ENCODE assay signal across 8 cellular contexts in the genomic region with DNA sequence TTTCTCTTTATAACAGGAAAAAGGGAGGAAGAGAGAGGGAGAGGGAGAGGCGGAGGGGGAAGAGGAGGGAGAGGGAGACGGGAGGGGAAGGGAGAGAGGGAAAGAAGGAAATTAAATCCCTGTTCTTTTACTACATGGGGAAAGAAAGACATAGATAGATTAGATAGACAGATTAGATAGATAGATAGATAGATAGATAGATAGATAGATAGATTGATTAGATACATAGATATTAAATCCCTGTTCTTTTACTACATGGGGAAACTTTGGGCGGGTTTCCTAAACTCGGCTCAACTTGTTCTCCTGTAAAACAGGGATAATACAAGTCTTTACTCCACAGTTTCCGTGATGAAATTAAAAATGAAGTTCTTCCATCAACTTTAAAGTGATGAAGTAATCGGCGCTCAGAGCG. TPM values are rescaled to one million over a fixed set of nuclear protein-coding genes. Genes with fewer than 3 reads are reported as not detected.
DNase-seq lines count a peak whose midpoint lies in the region; ATAC-seq and TF ChIP-seq lines count a peak whose summit lies in the region.

No MANE protein-coding gene starts in this region.

- H3K27ac ChIP-seq in Panc1 (ENCODE audit: low read length) (peak overlapping the region; percentile 62), esophagus muscularis mucosa (replicated peaks in 1 of 4) (peak overlapping the region; percentile 52 to 84 (median 76)), ovary (no peak overlapping the region)

- DNase-seq in Caki2 (ENCODE audit: low read depth) (peak; percentile 10), Panc1 (ENCODE audit: low read depth, low spot score) (no peak), esophagus muscularis mucosa (ENCODE audit: extremely low spot score) (no peak), ovary (no peak), head of caudate nucleus (no peak), midbrain (lab: John Stamatoyannopoulos, UW) (no peak), NCI-H510A treated with DMSO at 0.1 percent for 48 hours (lab: John Stamatoyannopoulos, UW) (no peak)

- H3K4me1 ChIP-seq in Panc1 (ENCODE audit: control insufficient read depth, insufficient read depth, low read length) (no peaks in the 10 kb centered on the region; the same call in 1 of the 2 replicates), esophagus muscularis mucosa (peaks cover 11 to 34% (median 22%) of the 10 kb centered on the region in 4 donors), ovary (ENCODE audit: insufficient read depth) (peaks cover 2% of the 10 kb centered on the region)

- POLR2A ChIA-PET in Panc1 (lab: Charles Lee), result interaction anchor here (0.7 to 0.8 kb wide), 2 partner anchors 30 to 39 kb away, joined by 3 read pairs; no protein-coding TSS in a partner anchor

- H3K27me3 ChIP-seq in Panc1 (ENCODE audit: control insufficient read depth, insufficient read depth, low read length) (no peaks in the 10 kb centered on the region), esophagus muscularis mucosa (no peaks in the 10 kb centered on the region), ovary (no peaks in the 10 kb centered on the region)

- H3K9me3 ChIP-seq in Panc1 (ENCODE audit: control insufficient read depth, insufficient read depth, low read depth, low read length), result no peaks in the 10 kb centered on the region
- H3K9me3 ChIP-seq in esophagus muscularis mucosa, result no peaks in the 10 kb centered on the region
- H3K9me3 ChIP-seq in ovary, result no peaks in the 10 kb centered on the region

- TF ChIP-seq POLR2A in esophagus muscularis mucosa (IDR thresholded peaks at IDR 0.05; ENCODE audit: low read depth) (no peak), ovary (IDR thresholded peaks at IDR 0.05) (no peak)

- in situ Hi-C loops in Caki2 (cut with HindIII; ENCODE audit: low pct_unique_long_range_greater_than_20kb, low sequenced_read_pairs), result no loop called here
- in situ Hi-C loops in Panc1 (cut with HindIII; ENCODE audit: low pct_unique_long_range_greater_than_20kb, low sequenced_read_pairs), result no loop called here

- no TSS peak for BruUV-seq in Panc1 (replicated peaks; lab: Mats Ljungman, UMichigan)

- H3K4me3 ChIP-seq in Panc1 (ENCODE audit: low read depth in 2 of 2, low read length in 2 of 2) (peak overlapping the region; percentile 80 to 84), esophagus muscularis mucosa (peak overlapping the region; percentile 72 to 97 (median 86)), ovary (peak overlapping the region; percentile 99)

- no peak for ATAC-seq in Panc1
- no peak for ATAC-seq in GM18867 (IDR thresholded peaks at IDR 0.05; ENCODE audit: unreplicated experiment)

- 8% methylated on average over 8 of the region's 8 CpGs for WGBS in esophagus muscularis mucosa
- WGBS in ovary, 3 donors, result 7 to 10% (median 9%) methylated on average over 8 of the region's 8 CpGs

- TF ChIP-seq CTCF in Panc1 (IDR thresholded peaks at IDR 0.05) (no peak), esophagus muscularis mucosa (IDR thresholded peaks at IDR 0.05) (no peak), ovary (IDR thresholded peaks at IDR 0.05) (no peak)

- CTCF ChIA-PET in Panc1 (lab: Charles Lee), result interaction anchor here (1.4 kb wide), 1 partner anchor 26 kb away, joined by 4 read pairs; no protein-coding TSS in a partner anchor

- no peak for TF ChIP-seq EP300 in esophagus muscularis mucosa (IDR thresholded peaks at IDR 0.05)
- TF ChIP-seq EP300 in ovary (IDR thresholded peaks at IDR 0.05), result no peak

- intact Hi-C loops in Panc1 (cut with micrococcal nuclease; ENCODE audit: unreplicated experiment), result no loop called here
- intact Hi-C loops in esophagus muscularis mucosa (cut with DNase I), result no loop called here
- intact Hi-C loops in ovary (cut with DNase I), result no loop called here
- intact Hi-C loops in head of caudate nucleus (cut with DNase I), result no loop called here

- peaks cover 26% of the 10 kb centered on the region for H3K36me3 ChIP-seq in Panc1 (ENCODE audit: control insufficient read depth, insufficient read depth, low read length)
- peaks cover 2 to 35% (median 28%) of the 10 kb centered on the region in 4 donors for H3K36me3 ChIP-seq in esophagus muscularis mucosa
- no peaks in the 10 kb centered on the region for H3K36me3 ChIP-seq in ovary

RNA-seq across cellular contexts. Expression of gene RFWD3, which starts 0.7 kb away (rescaled TPM):
- 27.4 and 47.7 TPM in 2 replicates for total RNA-seq in Caki2 (2014; rRNA removed; shearing (Covaris generic); ENCODE audit: low replicate concordance)
- total RNA-seq in Panc1 (2021; ENCODE audit: unreplicated experiment) (53.7 TPM), esophagus muscularis mucosa (10 to 100 TPM in 2 of 4 donors, 1 to 10 TPM in 2; 6.8 to 13.3 (median 10.1) TPM), ovary (10 to 100 TPM in 6 of 7 donors, 1 to 10 TPM in 1; 9.9 to 25.0 (median 16.5) TPM)
- 16.0 TPM for polyA plus RNA-seq in Panc1 (2012; ENCODE audit: insufficient read length)
- 10 to 100 TPM in 1 of 2 donors, 1 to 10 TPM in 1; 8.2 to 15.1 TPM for polyA plus RNA-seq in ovary

RNA-seq across cellular contexts. Expression of gene MLKL, which starts 34.6 kb away (rescaled TPM):
- 21.5 and 28.5 TPM in 2 replicates for total RNA-seq in Caki2 (2014; rRNA removed; shearing (Covaris generic); ENCODE audit: low replicate concordance)
- total RNA-seq in Panc1 (2021; ENCODE audit: unreplicated experiment), result 4.8 TPM
- polyA plus RNA-seq in Panc1 (2012; ENCODE audit: insufficient read length), result 4.3 TPM
- total RNA-seq in esophagus muscularis mucosa, result 10 to 100 TPM in 1 of 4 donors, 1 to 10 TPM in 3; 5.8 to 19.9 (median 7.3) TPM
- total RNA-seq in ovary, result 1 to 10 TPM; 1.5 to 6.7 (median 2.5) TPM
- polyA plus RNA-seq in ovary, result 1 to 10 TPM; 2.5 to 9.5 TPM

RNA-seq across cellular contexts. Expression of gene GLG1, which starts 59.1 kb away (rescaled TPM):
- 47.5 and 48.3 TPM in 2 replicates for total RNA-seq in Caki2 (2014; rRNA removed; shearing (Covaris generic); ENCODE audit: low replicate concordance)
- 75.9 TPM for total RNA-seq in Panc1 (2021; ENCODE audit: unreplicated experiment)
- 46.1 TPM for polyA plus RNA-seq in Panc1 (2012; ENCODE audit: insufficient read length)
- 100 to 1,000 TPM in 3 of 4 donors, 10 to 100 TPM in 1; 92.8 to 128 (median 121) TPM for total RNA-seq in esophagus muscularis mucosa
- 100 to 1,000 TPM in 6 of 7 donors, 10 to 100 TPM in 1; 88.9 to 171 (median 154) TPM for total RNA-seq in ovary
- 100 to 1,000 TPM in 1 of 2 donors, 10 to 100 TPM in 1; 90.3 to 168 TPM for polyA plus RNA-seq in ovary

Comparison
In these comparisons a context has a peak if more than half of its experiments do, and no peak if none do; other contexts are left out.
1. H3K27ac ChIP-seq: peak in Panc1 (single experiment) and esophagus muscularis mucosa (4 of 4); none in ovary (0 of 2).
2. Peak in every context shown above with its lines, with median percentiles within 50 percentile points of each other: H3K4me3 ChIP-seq.